Comparison of ENCODE assay signal across 28 cellular contexts in genomic region chr5:37211661-37212060, GRCh38.
"Had no signal": no experiment of that assay in that cellular context is flagged by ENCODE, and none has a peak within 500 bp of the region (broad histone marks: within the 10 kb centered on the region; RNA-seq: fewer than 3 reads in every experiment).

No MANE protein-coding gene starts in this region.

- H3K4me1 ChIP-seq: breast epithelium had no signal

- DNase-seq: activated CD4-positive, alpha-beta memory T cell treated with anti-CD3 and anti-CD28 coated beads, Interleukin-2, amount 10 ng/mL, durations not matched to agents 7 days and 5 days; activated CD4-positive, alpha-beta T cell treated with anti-CD3 and anti-CD28 coated beads, Interleukin-2, amount 50 U/mL, for 1 hour; activated CD4-positive, CD25-positive, alpha-beta regulatory T cell; activated gamma-delta T cell; activated naive CD4-positive, alpha-beta T cell treated with anti-CD3 and anti-CD28 coated beads for 36 hours; activated T-cell treated with anti-CD3 and anti-CD28 coated beads for 4 hours; activated T-cell treated with anti-CD3 and anti-CD28 coated beads, Interleukin-2, amount 50 U/mL, for 48 hours; caudate nucleus; KG1; NCI-H1092 treated with DMSO at 0.1 percent for 48 hours; NCI-H1417 treated with DMSO at 0.1 percent for 48 hours; NCI-H1694; NCI-H2029; NCI-H2107; NCI-H2171 treated with DMSO at 0.1 percent for 48 hours; NCI-H345; NCI-H510A; NCI-H526 treated with DMSO at 0.1 percent for 48 hours; NK-92 treated with Interleukin-12 subunit alpha and Interleukin-12 subunit beta, amount 100 ng/mL, for 24 hours; RPMI8226; T-helper 1 cell had no signal

- H3K4me3 ChIP-seq: breast epithelium, SK-N-MC had no signal

- H3K9me3 ChIP-seq: breast epithelium had no signal

- H3K27ac ChIP-seq: breast epithelium, SK-N-MC, VCaP had no signal

- H3K27ac Mint-ChIP-seq: activated CD4-positive, alpha-beta memory T cell treated with anti-CD3 and anti-CD28 coated beads, Interleukin-2, amount 10 ng/mL, durations not matched to agents 7 days and 5 days; activated naive CD4-positive, alpha-beta T cell treated with anti-CD3 and anti-CD28 coated beads for 36 hours; activated naive CD8-positive, alpha-beta T cell; activated T-helper 17 cell treated with anti-CD3 and anti-CD28 coated beads, Interleukin-2, amount 50 U/mL, for 72 hours had no signal

- H3K9me3 Mint-ChIP-seq: activated CD4-positive, alpha-beta memory T cell treated with anti-CD3 and anti-CD28 coated beads, Interleukin-2, amount 10 ng/mL, durations not matched to agents 7 days and 5 days; activated naive CD4-positive, alpha-beta T cell treated with anti-CD3 and anti-CD28 coated beads for 36 hours; activated T-helper 17 cell treated with anti-CD3 and anti-CD28 coated beads, Interleukin-2, amount 50 U/mL, for 72 hours had no signal

- ATAC-seq: activated T-helper 17 cell treated with anti-CD3 and anti-CD28 coated beads, Interleukin-2, amount 50 U/mL, for 72 hours; Panc1; Right ventricle myocardium inferior had no signal

- H3K36me3 ChIP-seq: breast epithelium had no signal

- H3K27me3 ChIP-seq: breast epithelium had no signal

- H3K4me3 Mint-ChIP-seq: activated CD4-positive, alpha-beta memory T cell treated with anti-CD3 and anti-CD28 coated beads, Interleukin-2, amount 10 ng/mL, durations not matched to agents 7 days and 5 days; activated naive CD4-positive, alpha-beta T cell treated with anti-CD3 and anti-CD28 coated beads for 36 hours; activated naive CD8-positive, alpha-beta T cell; activated T-helper 17 cell treated with anti-CD3 and anti-CD28 coated beads, Interleukin-2, amount 50 U/mL, for 72 hours had no signal

- H3K27me3 Mint-ChIP-seq: activated CD4-positive, alpha-beta memory T cell treated with anti-CD3 and anti-CD28 coated beads, Interleukin-2, amount 10 ng/mL, durations not matched to agents 7 days and 5 days; activated naive CD8-positive, alpha-beta T cell; activated T-helper 17 cell treated with anti-CD3 and anti-CD28 coated beads, Interleukin-2, amount 50 U/mL, for 72 hours had no signal
